ENCODE assay signal across 8 cellular contexts in the genomic region with DNA sequence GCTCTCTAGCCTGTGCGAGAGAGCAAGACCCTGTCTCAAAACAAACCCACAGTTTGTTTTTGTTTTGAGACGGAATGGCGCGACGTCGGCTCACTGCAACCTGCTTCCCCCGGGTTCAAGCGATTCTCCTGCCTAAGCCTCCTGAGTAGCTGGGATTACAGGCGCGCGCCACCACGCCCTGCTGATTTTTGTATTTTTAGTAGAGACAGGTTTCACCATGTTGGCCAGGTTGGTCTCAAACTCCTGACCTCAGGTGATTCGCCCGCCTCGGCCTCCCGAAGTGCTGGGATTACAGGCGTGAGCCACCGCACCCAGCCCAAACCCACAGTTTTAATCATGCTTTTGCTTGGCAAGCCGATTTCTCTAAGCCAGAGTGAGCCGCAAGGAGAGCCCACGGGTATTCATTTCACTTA. TPM values are rescaled to one million over a fixed set of nuclear protein-coding genes. Genes with fewer than 3 reads are reported as not detected.
DNase-seq lines count a peak whose midpoint lies in the region; ATAC-seq and TF ChIP-seq lines count a peak whose summit lies in the region.
"Not testable (repeated sequence)": the region's sequence is repeated elsewhere in the genome, so short reads cannot be mapped to it uniquely, and the experiment has no call there.

No MANE protein-coding gene starts in this region.

- not testable (repeated sequence) for H3K79me2 ChIP-seq in H9 (ENCODE audit: insufficient read depth, low read length)

- not testable (repeated sequence) for H2BK5ac ChIP-seq in H9 (ENCODE audit: insufficient read length, low read length)

- CTCF ChIA-PET in AG04449 (lab: Yijun Ruan, JAX): interaction anchor here (0.6 to 5.3 kb wide), 29 partner anchors 9 to 447 kb away, joined by 3 to 46 read pairs (median 5); partner anchors contain the start of gene RDH12
- CTCF ChIA-PET in Panc1 (lab: Charles Lee): not testable (repeated sequence)
- CTCF ChIA-PET in activated naive CD4-positive, alpha-beta T cell treated with anti-CD3 and anti-CD28 coated beads, Interleukin-2, amount 10 ng/mL, durations not matched to agents 7 days and 5 days (lab: Charles Lee): interaction anchor here (0.9 to 2.7 kb wide), 13 partner anchors 10 to 195 kb away, joined by 3 to 15 read pairs (median 5); partner anchors contain the start of genes ARG2 and RDH11

- H2BK120ac ChIP-seq in H9 (ENCODE audit: low read depth, low read length, poor library complexity, severe bottlenecking): not testable (repeated sequence)

- not testable (repeated sequence) for H3K36me3 Mint-ChIP-seq in H9 (ENCODE audit: insufficient read depth in 1 of 3, low read depth in 3 of 3); nephron (ENCODE audit: low read depth)
- H3K36me3 Mint-ChIP-seq in activated naive CD4-positive, alpha-beta T cell treated with anti-CD3 and anti-CD28 coated beads, Interleukin-2, amount 10 ng/mL, durations not matched to agents 7 days and 5 days: peaks cover 10% of the 10 kb centered on the region

- not testable (repeated sequence) for H4K8ac ChIP-seq in H9 (replicated peaks; ENCODE audit: insufficient read length, low read depth, low read length)

- not testable (repeated sequence) for H3K14ac ChIP-seq in H9 (ENCODE audit: insufficient read depth, low read length)

- not testable (repeated sequence) for H3K23me2 ChIP-seq in H9 (ENCODE audit: insufficient read length, low read depth, low read length, poor library complexity, severe bottlenecking)

- H3K56ac ChIP-seq in H9 (ENCODE audit: insufficient read length, low read depth, low read length): not testable (repeated sequence)

- H3K18ac ChIP-seq in H9 (ENCODE audit: insufficient read length, low read depth, low read length): peak overlapping the region; percentile 88

- H3K4me3 ChIP-seq in AG04449 (ENCODE audit: low read depth, low read length) (peak overlapping the region; percentile 86), Panc1 (ENCODE audit: low read depth in 2 of 2, low read length in 2 of 2) (peak overlapping the region; percentile 77 to 82), duodenal mucosa (ENCODE audit: low read depth in 1 of 2, low read length in 2 of 2) (peak overlapping the region; percentile 87 to 89), iPS-15b (ENCODE audit: low read depth, low read length) (peak overlapping the region; percentile 86)

- intact Hi-C loops in Panc1 (cut with micrococcal nuclease; ENCODE audit: unreplicated experiment): not testable (repeated sequence)

- POLR2A ChIA-PET in AG04449 (lab: Yijun Ruan, JAX): interaction anchor here (1.1 to 1.5 kb wide), 3 partner anchors 15 to 103 kb away, joined by 3 to 5 read pairs (median 5); no protein-coding TSS in a partner anchor
- POLR2A ChIA-PET in Panc1 (lab: Charles Lee): not testable (repeated sequence)

- H4K91ac ChIP-seq in H9 (ENCODE audit: insufficient read length, low read depth, low read length): not testable (repeated sequence)

- H3K9ac ChIP-seq in H9 (ENCODE audit: extremely low read depth, insufficient read length, low read length): peak overlapping the region; percentile 43
- peak overlapping the region; percentile 73 to 78 for H3K9ac ChIP-seq in duodenal mucosa (ENCODE audit: low read depth in 1 of 2, low read length in 2 of 2)
- not testable (repeated sequence) for H3K9ac ChIP-seq in iPS-15b (ENCODE audit: low read depth, low read length)

- H3T11ph ChIP-seq in H9 (ENCODE audit: low read length): not testable (repeated sequence)

- not testable (repeated sequence) for TF ChIP-seq CTCF in AG04449 (IDR thresholded peaks at IDR 0.05; ENCODE audit: insufficient read depth, low read length, missing control alignments); H9 (conservative IDR thresholded peaks at IDR 0.05); Panc1 (IDR thresholded peaks at IDR 0.05); nephron (IDR thresholded peaks at IDR 0.05; ENCODE audit: unreplicated experiment in 3 of 3)

- H3K4me1 ChIP-seq in H9 (ENCODE audit: insufficient read depth, low read length); Panc1 (ENCODE audit: control insufficient read depth, insufficient read depth, low read length); iPS-15b (ENCODE audit: control insufficient read depth, insufficient read depth, low read length): not testable (repeated sequence)
- peaks cover 8 to 14% of the 10 kb centered on the region in 2 donors for H3K4me1 ChIP-seq in duodenal mucosa (ENCODE audit: control insufficient read depth in 1 of 2, insufficient read depth in 2 of 2, low read length in 2 of 2)

- H4K5ac ChIP-seq in H9 (ENCODE audit: insufficient read length, low read depth, low read length): not testable (repeated sequence)

- H3K27me3 ChIP-seq in H9 (ENCODE audit: insufficient read depth, low read length) (peaks cover 10% of the 10 kb centered on the region; the same call in 1 of the 2 replicates), iPS-15b (ENCODE audit: control insufficient read depth, insufficient read depth, low read length) (peaks cover 57% of the 10 kb centered on the region)
- H3K27me3 ChIP-seq in Panc1 (ENCODE audit: control insufficient read depth, insufficient read depth, low read length); duodenal mucosa (ENCODE audit: control insufficient read depth in 1 of 2, insufficient read depth in 2 of 2, low read length in 2 of 2): not testable (repeated sequence)

- H3K27ac Mint-ChIP-seq in H9 (peak overlapping the region in 2 of 3 experiments; percentile 39 to 45; a peak in 2 of 7 replicates), nephron (peak overlapping the region; percentile 88 to 98 (median 98))
- peak overlapping the region; percentile 87 for H3K27ac Mint-ChIP-seq in activated naive CD4-positive, alpha-beta T cell treated with anti-CD3 and anti-CD28 coated beads, Interleukin-2, amount 10 ng/mL, durations not matched to agents 7 days and 5 days

- not testable (repeated sequence) for H3K9me3 Mint-ChIP-seq in H9; activated naive CD4-positive, alpha-beta T cell treated with anti-CD3 and anti-CD28 coated beads, Interleukin-2, amount 10 ng/mL, durations not matched to agents 7 days and 5 days; nephron

- H3K36me3 ChIP-seq in Panc1 (ENCODE audit: control insufficient read depth, insufficient read depth, low read length); duodenal mucosa (ENCODE audit: control insufficient read depth in 1 of 2, insufficient read depth in 2 of 2, low read length in 2 of 2); iPS-15b (ENCODE audit: control insufficient read depth, insufficient read depth, low read length): not testable (repeated sequence)

- not testable (repeated sequence) for H2AK5ac ChIP-seq in H9 (ENCODE audit: insufficient read length, low read length)

- in situ Hi-C loops in Panc1 (cut with HindIII; ENCODE audit: low pct_unique_long_range_greater_than_20kb, low sequenced_read_pairs): not testable (repeated sequence)

- H3K9me3 ChIP-seq in H9 (ENCODE audit: control insufficient read depth, low read depth, low read length); Panc1 (ENCODE audit: control insufficient read depth, insufficient read depth, low read depth, low read length); duodenal mucosa (ENCODE audit: control insufficient read depth in 1 of 2, low read length in 2 of 2); iPS-15b (ENCODE audit: control insufficient read depth, insufficient read depth, low read length): not testable (repeated sequence)

- not testable (repeated sequence) for H3K23ac ChIP-seq in H9 (ENCODE audit: insufficient read length, low read depth, low read length)

- not testable (repeated sequence) for H4K20me1 ChIP-seq in H9 (ENCODE audit: control insufficient read depth, insufficient read depth, insufficient read length)

- H3K4ac ChIP-seq in H9 (ENCODE audit: low read depth, low read length): not testable (repeated sequence)

- no CpG with 5 or more reads among the region's 21 CpGs for WGBS in H9 (ENCODE audit: extremely low coverage, insufficient read length, low lambda C conversion rate)

- H3K79me1 ChIP-seq in H9 (ENCODE audit: insufficient read depth, low read depth, low read length, poor library complexity, severe bottlenecking): not testable (repeated sequence)

- ATAC-seq in Panc1: not testable (repeated sequence)
- ATAC-seq in stimulated activated naive CD8-positive, alpha-beta T cell treated with anti-CD3 and anti-CD28 coated beads, Interleukin-15, Interleukin-2, amounts not matched to agents 100 U/mL and 50 U/mL, for 24 hours: peak; percentile 2

- peaks cover 65% of the 10 kb centered on the region for H3K27me3 Mint-ChIP-seq in H9 (ENCODE audit: low read depth)
- H3K27me3 Mint-ChIP-seq in activated naive CD4-positive, alpha-beta T cell treated with anti-CD3 and anti-CD28 coated beads, Interleukin-2, amount 10 ng/mL, durations not matched to agents 7 days and 5 days: peaks cover 17% of the 10 kb centered on the region
- H3K27me3 Mint-ChIP-seq in nephron (ENCODE audit: low read depth): not testable (repeated sequence)

- peak overlapping the region; percentile 90 for H2AFZ ChIP-seq in H9 (ENCODE audit: low read length)

- not testable (repeated sequence) for H2BK20ac ChIP-seq in H9 (ENCODE audit: low read depth, low read length, poor library complexity, severe bottlenecking)

- peak overlapping the region; percentile 86 to 94 for H3K4me3 Mint-ChIP-seq in H9
- peak overlapping the region; percentile 94 for H3K4me3 Mint-ChIP-seq in activated naive CD4-positive, alpha-beta T cell treated with anti-CD3 and anti-CD28 coated beads, Interleukin-2, amount 10 ng/mL, durations not matched to agents 7 days and 5 days
- peak overlapping the region; percentile 95 to 97 (median 95) for H3K4me3 Mint-ChIP-seq in nephron

- not testable (repeated sequence) for H2BK12ac ChIP-seq in H9 (ENCODE audit: insufficient read length, low read depth, low read length)

- H3K4me2 ChIP-seq in H9 (ENCODE audit: insufficient read depth, insufficient read length, low read length): peak overlapping the region; percentile 47

- H2BK15ac ChIP-seq in H9 (ENCODE audit: low read depth, low read length): not testable (repeated sequence)

- DNase-seq in AG04449 (ENCODE audit: low read depth, low spot score); H9; Panc1 (ENCODE audit: low read depth, low spot score); activated naive CD4-positive, alpha-beta T cell treated with anti-CD3 and anti-CD28 coated beads, Interleukin-2, amount 10 ng/mL, durations not matched to agents 7 days and 5 days; stimulated activated naive CD8-positive, alpha-beta T cell treated with anti-CD3 and anti-CD28 coated beads, Interleukin-15, Interleukin-2, amounts not matched to agents 100 U/mL and 50 U/mL, for 24 hours: not testable (repeated sequence)

- not testable (repeated sequence) for BruUV-seq in Panc1 (replicated peaks; lab: Mats Ljungman, UMichigan)

- not testable (repeated sequence) for H3K4me1 Mint-ChIP-seq in H9, nephron
- peaks cover 39% of the 10 kb centered on the region for H3K4me1 Mint-ChIP-seq in activated naive CD4-positive, alpha-beta T cell treated with anti-CD3 and anti-CD28 coated beads, Interleukin-2, amount 10 ng/mL, durations not matched to agents 7 days and 5 days

- not testable (repeated sequence) for H3K27ac ChIP-seq in H9 (ENCODE audit: insufficient read length, low read depth, low read length)
- H3K27ac ChIP-seq in Panc1 (ENCODE audit: low read length) (peak overlapping the region; percentile 68; the same call in 1 of the 2 replicates), duodenal mucosa (ENCODE audit: low read depth, low read length) (peak overlapping the region; percentile 81)

RNA-seq across cellular contexts. Expression of gene PIGH, which starts 0.5 kb away (rescaled TPM):
- total RNA-seq in H9 (2021): 9.3 and 9.4 TPM in 2 replicates
- 13.3 TPM for total RNA-seq in Panc1 (2021; ENCODE audit: unreplicated experiment)
- 10.0 TPM for polyA plus RNA-seq in Panc1 (2012; ENCODE audit: insufficient read length)

RNA-seq across cellular contexts. Expression of gene ARG2, which starts 19.2 kb away (rescaled TPM):
- total RNA-seq in H9 (2021): 35.2 and 35.5 TPM in 2 replicates
- 1.1 TPM for total RNA-seq in Panc1 (2021; ENCODE audit: unreplicated experiment)
- polyA plus RNA-seq in Panc1 (2012; ENCODE audit: insufficient read length): 0.48 TPM

Comparison
In these comparisons a context has a peak if more than half of its experiments do, and no peak if none do; other contexts are left out.
1. H3K27ac Mint-ChIP-seq: peak in every context shown above with its lines; median percentile 98 in nephron; 87 in activated naive CD4-positive, alpha-beta T cell treated with anti-CD3 and anti-CD28 coated beads, Interleukin-2, amount 10 ng/mL, durations not matched to agents 7 days and 5 days; 42 in H9.
2. RNA of gene ARG2, which starts 19.2 kb away (total RNA-seq): 35.2 to 35.5 TPM in H9; 1.1 TPM in Panc1 (single experiment); every median in the first group is over 10 times any median in the second.
3. Peak in every context shown above with its lines, with median percentiles within 50 percentile points of each other: H3K4me3 ChIP-seq and H3K4me3 Mint-ChIP-seq.